10 cellular contexts compared by ENCODE assay signal in genomic region chrX:49029876-49030275, GRCh38. TPM values are rescaled to one million over a fixed set of nuclear protein-coding genes. Genes with fewer than 3 reads are reported as not detected.
DNase-seq lines count a peak whose midpoint lies in the region; ATAC-seq, FAIRE-seq and TF ChIP-seq lines count a peak whose summit lies in the region.
"Had no signal": no experiment of that assay in that cellular context is flagged by ENCODE, and none has a peak within 500 bp of the region (broad histone marks: within the 10 kb centered on the region; RNA-seq: fewer than 3 reads in every experiment).

No MANE protein-coding gene starts in this region.

- no peak for TF ChIP-seq RAD21 in A549 (conservative IDR thresholded peaks at IDR 0.05 in 1 of 2, IDR thresholded peaks at IDR 0.05 in 1 of 2)

- POLR2A ChIA-PET in A549 (lab: Yijun Ruan, JAX) = no interaction called here

- intact Hi-C loops in right cardiac atrium (cut with DNase I) (no loop called here), esophagus squamous epithelium (cut with DNase I) (no loop called here)

- H3K9me3 ChIP-seq in A549 (no peaks in the 10 kb centered on the region), right cardiac atrium (ENCODE audit: control insufficient read depth, low read length) (no peaks in the 10 kb centered on the region), esophagus squamous epithelium (no peaks in the 10 kb centered on the region)

- H3K27me3 ChIP-seq in right cardiac atrium (ENCODE audit: control insufficient read depth, insufficient read depth) (no peaks in the 10 kb centered on the region), esophagus squamous epithelium (no peaks in the 10 kb centered on the region)

- peak; percentile 45 to 49; a peak in 3 of 6 replicates for ATAC-seq in A549
- ATAC-seq in right cardiac atrium = peak; percentile 26 to 37
- ATAC-seq: activated naive CD8-positive, alpha-beta T cell treated with anti-CD3 and anti-CD28 coated beads, Interleukin-2, amount 50 U/mL, for 24 hours had no signal

- no peak for FAIRE-seq in A549 (lab: Jason Lieb, UNC)

- H3K4me2 ChIP-seq in A549 = no peak overlapping the region

- 76% methylated on average over 4 of the region's 6 CpGs for WGBS in A549 (ENCODE audit: missing lambda C conversion rate)
- WGBS in right cardiac atrium = 80% methylated on average over 6 of the region's 6 CpGs
- 88% methylated on average over 1 of the region's 6 CpGs; no CpG with 5 or more reads in 1 of the 2 donors for WGBS in esophagus squamous epithelium, 2 donors

- H3K4me1 ChIP-seq in A549 = peaks cover 18% of the 10 kb centered on the region; the same call in 2 of the 3 replicates
- no peaks in the 10 kb centered on the region for H3K4me1 ChIP-seq in right cardiac atrium (ENCODE audit: control insufficient read depth, insufficient read depth, low read length)
- H3K4me1 ChIP-seq in esophagus squamous epithelium = peaks cover 0 to 9% (median 0%) of the 10 kb centered on the region in 3 donors

- no peak overlapping the region for H3K27ac ChIP-seq in A549
- no peak overlapping the region for H3K27ac ChIP-seq in right cardiac atrium (ENCODE audit: low read length)
- peak overlapping the region in 1 of 4 donors; percentile 9 for H3K27ac ChIP-seq in esophagus squamous epithelium
- H3K27ac ChIP-seq: HL-60 had no signal

- no peak for TF ChIP-seq CTCF in A549 (IDR thresholded peaks at IDR 0.05)
- no peak for TF ChIP-seq CTCF in esophagus squamous epithelium (IDR thresholded peaks at IDR 0.05)

- no peak for TF ChIP-seq EP300 in A549 (IDR thresholded peaks at IDR 0.05)

- H3K4me3 ChIP-seq in A549 (no peak overlapping the region), right cardiac atrium (ENCODE audit: low read length) (no peak overlapping the region), esophagus squamous epithelium (no peak overlapping the region)

- DNase-seq in A549 (ENCODE audit: low read depth in 1 of 2, low spot score in 1 of 2) = no peak
- DNase-seq in M059J (ENCODE audit: low read depth) = peak; percentile 15
- DNase-seq in right cardiac atrium = no peak
- DNase-seq in H4 (ENCODE audit: low spot score) = no peak
- no peak for DNase-seq in esophagus squamous epithelium (lab: John Stamatoyannopoulos, UW)
- no peak for DNase-seq in OCI-M1 (lab: John Stamatoyannopoulos, UW)
- DNase-seq: activated naive CD8-positive, alpha-beta T cell treated with anti-CD3 and anti-CD28 coated beads, Interleukin-2, amount 50 U/mL, for 24 hours; cortex of kidney; DMS79 had no signal

- CTCF ChIA-PET in A549 (lab: Yijun Ruan, JAX) = no interaction called here

- TF ChIP-seq POLR2A in A549 (IDR thresholded peaks at IDR 0.05; ENCODE audit: low read length) = no peak
- no peak for TF ChIP-seq POLR2A in esophagus squamous epithelium (IDR thresholded peaks at IDR 0.05)

- peaks cover 7 to 68% (median 12%) of the 10 kb centered on the region in 3 donors for H3K36me3 ChIP-seq in esophagus squamous epithelium

TF ChIP-seq in A549, 52 proteins besides CTCF, POLR2A, EP300 and RAD21:
- TF ChIP-seq TP53 (CRISPR knock-in tag; IDR thresholded peaks at IDR 0.05) (no peak), SREBF2 (IDR thresholded peaks at IDR 0.05) (no peak), RFX5 (IDR thresholded peaks at IDR 0.05) (no peak), ZNF302 (CRISPR knock-in tag; IDR thresholded peaks at IDR 0.05) (no peak)

RNA-seq across cellular contexts. Expression of gene TFE3, which starts 13.3 kb away (rescaled TPM):
- polyA plus RNA-seq in A549 (2011; rRNA removed) (16.1 and 27.3 TPM in 2 replicates), A549 (2017; fragmentation: RNase III; extraction: RNeasy Plus Mini Kit Qiagen cat#74134 plus additional on column Dnase treatment) (53.8 to 57.3 TPM (median 56.3 TPM) in 3 replicates), right cardiac atrium (21.4 TPM)
- 21.6 and 29.3 TPM in 2 replicates for polyA plus RNA-seq in A549 (2012; cell fraction: cytosol; rRNA removed)
- 36.4 and 39.4 TPM in 2 replicates for polyA plus RNA-seq in A549 (2012; cell fraction: nucleus; rRNA removed)
- 34.5 and 50.4 TPM in 2 replicates for polyA minus RNA-seq in A549 (2011; rRNA and poly(A)+ RNA removed)
- total RNA-seq in M059J (2014; rRNA removed; shearing (Covaris generic)) = 40.9 and 71.6 TPM in 2 replicates
- total RNA-seq in right cardiac atrium (10 to 100 TPM; 26.4 to 37.8 (median 28.3) TPM), esophagus squamous epithelium (10 to 100 TPM; 24.3 to 48.4 (median 43.1) TPM)
- 23.7 and 47.1 TPM in 2 replicates for total RNA-seq in H4 (2014; rRNA removed; shearing (Covaris generic))

RNA-seq across cellular contexts. Expression of gene GRIPAP1, which starts 27.8 kb away (rescaled TPM):
- polyA plus RNA-seq in A549 (2011; rRNA removed) (33.7 and 35.1 TPM in 2 replicates), A549 (2017; fragmentation: RNase III; extraction: RNeasy Plus Mini Kit Qiagen cat#74134 plus additional on column Dnase treatment) (27.7 to 36.2 TPM (median 34.3 TPM) in 3 replicates), right cardiac atrium (20.6 TPM)
- 25.6 and 29.1 TPM in 2 replicates for polyA plus RNA-seq in A549 (2012; cell fraction: cytosol; rRNA removed)
- polyA plus RNA-seq in A549 (2012; cell fraction: nucleus; rRNA removed) = 66.7 and 82.8 TPM in 2 replicates
- 21.4 and 21.9 TPM in 2 replicates for polyA minus RNA-seq in A549 (2011; rRNA and poly(A)+ RNA removed)
- 20.1 and 46.6 TPM in 2 replicates for total RNA-seq in M059J (2014; rRNA removed; shearing (Covaris generic))
- total RNA-seq in right cardiac atrium (10 to 100 TPM; 24.0 to 34.1 (median 27.8) TPM), esophagus squamous epithelium (10 to 100 TPM; 15.4 to 28.4 (median 22.9) TPM)
- 15.3 and 15.9 TPM in 2 replicates for total RNA-seq in H4 (2014; rRNA removed; shearing (Covaris generic))

RNA-seq across cellular contexts. Expression of gene CCDC120, which starts 28.9 kb away (rescaled TPM):
- polyA plus RNA-seq in A549 (2011; rRNA removed) (1.6 and 2.0 TPM in 2 replicates), A549 (2017; fragmentation: RNase III; extraction: RNeasy Plus Mini Kit Qiagen cat#74134 plus additional on column Dnase treatment) (3.2 to 4.1 TPM (median 4.0 TPM) in 3 replicates), right cardiac atrium (1.2 TPM)
- polyA plus RNA-seq in A549 (2012; cell fraction: cytosol; rRNA removed) = 2.9 and 4.3 TPM in 2 replicates
- polyA plus RNA-seq in A549 (2012; cell fraction: nucleus; rRNA removed) = 10.3 and 11.0 TPM in 2 replicates
- 1.9 and 3.0 TPM in 2 replicates for polyA minus RNA-seq in A549 (2011; rRNA and poly(A)+ RNA removed)
- total RNA-seq in M059J (2014; rRNA removed; shearing (Covaris generic)) = 0.07 and 1.1 TPM in 2 replicates
- total RNA-seq in right cardiac atrium (1 to 10 TPM; 1.6 to 2.7 (median 1.9) TPM), esophagus squamous epithelium (10 to 100 TPM; 11.7 to 40.3 (median 22.6) TPM)
- total RNA-seq in H4 (2014; rRNA removed; shearing (Covaris generic)) = 0.08 and 0.31 TPM in 2 replicates

RNA-seq across cellular contexts. Expression of gene PRAF2, which starts 43.9 kb away (rescaled TPM):
- polyA plus RNA-seq in A549 (2011; rRNA removed) (13.6 and 17.0 TPM in 2 replicates), A549 (2017; fragmentation: RNase III; extraction: RNeasy Plus Mini Kit Qiagen cat#74134 plus additional on column Dnase treatment) (29.9 to 37.7 TPM (median 35.4 TPM) in 3 replicates), right cardiac atrium (23.4 TPM)
- polyA plus RNA-seq in A549 (2012; cell fraction: cytosol; rRNA removed) = 28.9 and 40.7 TPM in 2 replicates
- polyA plus RNA-seq in A549 (2012; cell fraction: nucleus; rRNA removed) = 22.4 and 33.4 TPM in 2 replicates
- polyA minus RNA-seq in A549 (2011; rRNA and poly(A)+ RNA removed) = 14.4 and 16.4 TPM in 2 replicates
- 25.0 and 29.3 TPM in 2 replicates for total RNA-seq in M059J (2014; rRNA removed; shearing (Covaris generic))
- total RNA-seq in right cardiac atrium (10 to 100 TPM; 14.2 to 20.2 (median 17.6) TPM), esophagus squamous epithelium (1 to 10 TPM; 2.3 to 9.5 (median 5.9) TPM)
- 12.5 and 18.2 TPM in 2 replicates for total RNA-seq in H4 (2014; rRNA removed; shearing (Covaris generic))

RNA-seq across cellular contexts. Expression of gene WDR45, which starts 49.8 kb away (rescaled TPM):
- 55.5 and 80.1 TPM in 2 replicates for polyA plus RNA-seq in A549 (2011; rRNA removed)
- 57.6 and 69.3 TPM in 2 replicates for polyA plus RNA-seq in A549 (2012; cell fraction: cytosol; rRNA removed)
- polyA plus RNA-seq in A549 (2012; cell fraction: nucleus; rRNA removed) = 167 and 169 TPM in 2 replicates
- polyA plus RNA-seq in A549 (2017; fragmentation: RNase III; extraction: RNeasy Plus Mini Kit Qiagen cat#74134 plus additional on column Dnase treatment) = 33.8 to 41.5 TPM (median 37.7 TPM) in 3 replicates
- polyA minus RNA-seq in A549 (2011; rRNA and poly(A)+ RNA removed) = 89.1 and 95.1 TPM in 2 replicates
- 39.5 and 45.2 TPM in 2 replicates for total RNA-seq in M059J (2014; rRNA removed; shearing (Covaris generic))
- 10 to 100 TPM; 70.0 to 81.1 (median 79.8) TPM for total RNA-seq in right cardiac atrium
- polyA plus RNA-seq in right cardiac atrium = 82.5 TPM
- 50.0 and 57.6 TPM in 2 replicates for total RNA-seq in H4 (2014; rRNA removed; shearing (Covaris generic))
- total RNA-seq in esophagus squamous epithelium = 10 to 100 TPM; 30.1 to 78.0 (median 37.0) TPM
